1 cellular context compared by ENCODE assay signal in genomic region chr7:35729061-35729783, GRCh38.
TF ChIP-seq lines count a peak whose summit lies in the region.

No MANE protein-coding gene starts in this region.

TF ChIP-seq in SK-N-SH, 30 proteins besides CTCF, POLR2A, EP300 and RAD21 (continued from another document):
- no peak for TF ChIP-seq REST (IDR thresholded peaks at IDR 0.05; ENCODE audit: low read depth, low read length)
- TF ChIP-seq SMC3 (IDR thresholded peaks at IDR 0.05; ENCODE audit: low read depth, low read length) = no peak
- TF ChIP-seq TEAD4 (IDR thresholded peaks at IDR 0.05; ENCODE audit: borderline replicate concordance, insufficient read depth) = no peak
- 0 out of 2 replicates have a peak, but pooled peaks have one; percentile 53 for TF ChIP-seq MEF2A (IDR thresholded peaks at IDR 0.05; ENCODE audit: borderline replicate concordance, low read depth)
- peak; percentile 32 for TF ChIP-seq CHD2 (IDR thresholded peaks at IDR 0.05; ENCODE audit: low read length, partially characterized antibody)
- no peak for TF ChIP-seq ELF1 (IDR thresholded peaks at IDR 0.05)
- no peak for TF ChIP-seq USF2 (IDR thresholded peaks at IDR 0.05; ENCODE audit: borderline replicate concordance, low read depth, low read length)
- TF ChIP-seq SIN3A (IDR thresholded peaks at IDR 0.05; ENCODE audit: borderline replicate concordance, low read depth, low read length) = no peak
- no peak for TF ChIP-seq MXI1 (IDR thresholded peaks at IDR 0.05; ENCODE audit: low read depth, low read length)
- TF ChIP-seq TCF12 (IDR thresholded peaks at IDR 0.05) = no peak
- TF ChIP-seq MAX (IDR thresholded peaks at IDR 0.05; ENCODE audit: low read depth) = no peak
- no peak for TF ChIP-seq FOSL2 (IDR thresholded peaks at IDR 0.05; ENCODE audit: borderline replicate concordance, low read depth)
- no peak for TF ChIP-seq POLR2AphosphoS5 (IDR thresholded peaks at IDR 0.05; ENCODE audit: low read depth, low read length)
- TF ChIP-seq FOXJ3 (CRISPR knock-in tag; IDR thresholded peaks at IDR 0.05) = no peak
- TF ChIP-seq RFX5 (IDR thresholded peaks at IDR 0.05; ENCODE audit: low read length) = no peak
- TF ChIP-seq RXRA (IDR thresholded peaks at IDR 0.05; ENCODE audit: borderline replicate concordance, low read depth) = no peak
- peak; percentile 25; the same call in 1 of the 2 replicates for TF ChIP-seq RCOR1 (IDR thresholded peaks at IDR 0.05; ENCODE audit: low read length)
TF ChIP-seq in SK-N-SH: peak in this region for 4.
